Comparison of ENCODE assay signal across 21 cellular contexts in genomic region chr13:21530656-21531055, GRCh38.
DNase-seq lines count a peak whose midpoint lies in the region; ATAC-seq, FAIRE-seq and TF ChIP-seq lines count a peak whose summit lies in the region.
"Had no signal": no experiment of that assay in that cellular context is flagged by ENCODE, and none has a peak within 500 bp of the region (broad histone marks: within the 10 kb centered on the region; RNA-seq: fewer than 3 reads in every experiment).

No MANE protein-coding gene starts in this region.

- H2BK120ac ChIP-seq in mesendoderm (ENCODE audit: low read depth, low read length) = no peak overlapping the region

- no peak overlapping the region for H2AK5ac ChIP-seq in mesendoderm (ENCODE audit: low read length)

- no peak overlapping the region for H2BK5ac ChIP-seq in mesendoderm (ENCODE audit: low read length)

- H4K8ac ChIP-seq in mesendoderm (ENCODE audit: low read depth, low read length) = no peak overlapping the region

- 84% methylated on average over 10 of the region's 11 CpGs for WGBS in HepG2 (ENCODE audit: low lambda C conversion rate)
- 82 to 100% methylated on average over 1 to 3 of the region's 11 CpGs for WGBS in gastroesophageal sphincter (ENCODE audit: low coverage in 1 of 2), 2 donors
- WGBS in mesendoderm (ENCODE audit: extremely low coverage, insufficient coverage, low lambda C conversion rate) = no CpG with 5 or more reads among the region's 11 CpGs

- H3K27me3 ChIP-seq in BE2C (no peaks in the 10 kb centered on the region), HepG2 (ENCODE audit: control insufficient read depth in 1 of 2, insufficient read depth in 2 of 2, low read length in 2 of 2) (no peaks in the 10 kb centered on the region), gastroesophageal sphincter (no peaks in the 10 kb centered on the region), mesendoderm (ENCODE audit: insufficient read depth, low read length, poor library complexity) (no peaks in the 10 kb centered on the region)
- H3K27me3 ChIP-seq: BLaER1 treated with 17β-estradiol and CSF1 and Interleukin-3, amounts not matched to agents 10 nM and 100 nM had no signal

- H3K79me2 ChIP-seq in HepG2 (ENCODE audit: insufficient read depth, low read length) (no peaks in the 10 kb centered on the region), mesendoderm (ENCODE audit: control insufficient read depth, insufficient read depth, low read length) (no peaks in the 10 kb centered on the region)

- intact Hi-C loops in HepG2 (cut with micrococcal nuclease; ENCODE audit: unreplicated experiment) = no loop called here

- H3K4me3 ChIP-seq in BE2C (ENCODE audit: low read depth, low read length) (no peak overlapping the region), HepG2 (replicated peaks in 1 of 3; ENCODE audit: insufficient read depth in 1 of 3, low read depth in 2 of 3, low read length in 3 of 3) (no peak overlapping the region), gastroesophageal sphincter (no peak overlapping the region), mesendoderm (ENCODE audit: low read length) (no peak overlapping the region)
- H3K4me3 ChIP-seq: A549; BLaER1 treated with 17β-estradiol and CSF1 and Interleukin-3, amounts not matched to agents 10 nM and 100 nM; GM12878; GM23338 had no signal

- in situ Hi-C loops in HepG2 (cut with HindIII; ENCODE audit: extremely low pct_ligation_motif_present, low pct_unique_long_range_greater_than_20kb) = no loop called here

- no TSS peak for BruUV-seq in HepG2 (replicated peaks; lab: Mats Ljungman, UMichigan)

- H3K36me3 ChIP-seq in BE2C (no peaks in the 10 kb centered on the region), HepG2 (replicated peaks in 1 of 2; ENCODE audit: control insufficient read depth in 1 of 2, insufficient read depth in 2 of 2, low read length in 2 of 2) (no peaks in the 10 kb centered on the region; a peak in 1 of 5 replicates), gastroesophageal sphincter (peaks cover 0 to 13% of the 10 kb centered on the region in 2 donors), mesendoderm (ENCODE audit: control insufficient read depth, insufficient read depth, low read length) (no peaks in the 10 kb centered on the region)

- no peak overlapping the region for H3K4ac ChIP-seq in mesendoderm (ENCODE audit: low read depth, low read length)

- H3K18ac ChIP-seq in mesendoderm (ENCODE audit: low read length) = no peak overlapping the region

- TF ChIP-seq EP300 in HepG2 (IDR thresholded peaks at IDR 0.05; ENCODE audit: low read depth in 2 of 2, low read length in 2 of 2) (no peak), HepG2 (CRISPR knock-in tag; IDR thresholded peaks at IDR 0.05; ENCODE audit: borderline replicate concordance) (no peak), gastroesophageal sphincter (IDR thresholded peaks at IDR 0.05) (no peak)

- H2BK15ac ChIP-seq in mesendoderm (replicated peaks; ENCODE audit: low read depth) = no peak overlapping the region

- no peak overlapping the region for H2AFZ ChIP-seq in HepG2 (ENCODE audit: low read length)
- H2AFZ ChIP-seq: GM23338 had no signal

- H3K56ac ChIP-seq in mesendoderm (ENCODE audit: low read length) = no peak overlapping the region

- H3K27ac ChIP-seq in VCaP (peak overlapping the region; percentile 92), HepG2 (ENCODE audit: extremely low read length, insufficient read depth, low read length) (no peak overlapping the region), gastroesophageal sphincter (no peak overlapping the region), mesendoderm (ENCODE audit: low read depth, low read length) (no peak overlapping the region)
- H3K27ac ChIP-seq: 22Rv1; A549; BLaER1 treated with 17β-estradiol and CSF1 and Interleukin-3, amounts not matched to agents 10 nM and 100 nM had no signal

- TF ChIP-seq POLR2A in HepG2 (IDR thresholded peaks at IDR 0.05; ENCODE audit: insufficient read depth in 1 of 2, low read depth in 2 of 2, low read length in 2 of 2) (no peak), gastroesophageal sphincter (IDR thresholded peaks at IDR 0.05) (no peak)

- H3K4me2 ChIP-seq in HepG2 (ENCODE audit: low read depth, low read length) (no peak overlapping the region), mesendoderm (ENCODE audit: low read length) (no peak overlapping the region)
- H3K4me2 ChIP-seq: A549; BLaER1 treated with 17β-estradiol and CSF1 and Interleukin-3, amounts not matched to agents 10 nM and 100 nM; GM23338 had no signal

- FAIRE-seq in HepG2 (lab: Jason Lieb, UNC) = no peak
- FAIRE-seq: A549, GM12878, H54, HTR-8/SVneo had no signal

- ATAC-seq in HepG2 = peak; percentile 50
- ATAC-seq in GM19455 (IDR thresholded peaks at IDR 0.05; ENCODE audit: unreplicated experiment) = no peak
- ATAC-seq in gastroesophageal sphincter = no peak
- ATAC-seq: A549; CD8-positive, alpha-beta T cell; GM12878; GM23338 had no signal

- TF ChIP-seq RAD21 in HepG2 (CRISPR knock-in tag; IDR thresholded peaks at IDR 0.05) = no peak

- H3K9ac ChIP-seq in HepG2 (ENCODE audit: insufficient read depth, low read depth, low read length) (no peak overlapping the region), mesendoderm (ENCODE audit: low read length) (no peak overlapping the region)
- H3K9ac ChIP-seq: BLaER1 treated with 17β-estradiol and CSF1 and Interleukin-3, amounts not matched to agents 10 nM and 100 nM had no signal

- no peak overlapping the region for H4K5ac ChIP-seq in mesendoderm (ENCODE audit: low read length)

- TF ChIP-seq CTCF in BE2C (IDR thresholded peaks at IDR 0.05; ENCODE audit: low read depth, low read length) = no peak
- TF ChIP-seq CTCF in VCaP (conservative IDR thresholded peaks at IDR 0.05) = no peak
- no peak for TF ChIP-seq CTCF in HepG2 (CRISPR knock-in tag; IDR thresholded peaks at IDR 0.05)
- TF ChIP-seq CTCF in gastroesophageal sphincter (IDR thresholded peaks at IDR 0.05) = no peak

- no peak overlapping the region for H3K23ac ChIP-seq in mesendoderm (ENCODE audit: low read length)

- POLR2A ChIA-PET in HepG2 (lab: Yijun Ruan, JAX) = no interaction called here

- DNase-seq in BE2C (peak; percentile 20), SK-N-DZ (ENCODE audit: low spot score) (peak; percentile 4), HepG2 (ENCODE audit: low spot score) (peak; percentile 5), NCI-H345 treated with DMSO at 0.1 percent for 48 hours (lab: John Stamatoyannopoulos, UW; ENCODE audit: unreplicated experiment) (no peak), mesendoderm (no peak)
- DNase-seq: CD8-positive, alpha-beta T cell; DMS 273 treated with DMSO at 0.1 percent for 48 hours; DMS53; DND-41; EL; HCEC 1CT had no signal

- CTCF ChIA-PET in HepG2 (lab: Yijun Ruan, JAX; ENCODE audit: low intra/inter-chr PET ratio, low total read pairs) = no interaction called here

- H3K9me3 ChIP-seq in BE2C (no peaks in the 10 kb centered on the region), HepG2 (ENCODE audit: low read length) (no peaks in the 10 kb centered on the region), gastroesophageal sphincter (no peaks in the 10 kb centered on the region)
- H3K9me3 ChIP-seq: A549 had no signal

- no peaks in the 10 kb centered on the region for H4K20me1 ChIP-seq in HepG2 (ENCODE audit: insufficient read depth, low read length)

- no peaks in the 10 kb centered on the region for H3K4me1 ChIP-seq in BE2C
- H3K4me1 ChIP-seq in HepG2 (ENCODE audit: insufficient read depth, low read length) = peaks cover 37% of the 10 kb centered on the region
- no peaks in the 10 kb centered on the region for H3K4me1 ChIP-seq in gastroesophageal sphincter
- no peaks in the 10 kb centered on the region for H3K4me1 ChIP-seq in mesendoderm (ENCODE audit: control insufficient read depth, low read depth, low read length)
- H3K4me1 ChIP-seq: A549; BLaER1 treated with 17β-estradiol and CSF1 and Interleukin-3, amounts not matched to agents 10 nM and 100 nM had no signal

- no peaks in the 10 kb centered on the region for H3K79me1 ChIP-seq in mesendoderm (ENCODE audit: low read length)

TF ChIP-seq in HepG2, 621 proteins besides CTCF, POLR2A, EP300 and RAD21 (continues in another document):
- TF ChIP-seq AHR (CRISPR knock-in tag; IDR thresholded peaks at IDR 0.05) (no peak), ZNF468 (CRISPR knock-in tag; IDR thresholded peaks at IDR 0.05) (no peak), MTERF4 (CRISPR knock-in tag; IDR thresholded peaks at IDR 0.05) (no peak), MEIS1 (CRISPR knock-in tag; IDR thresholded peaks at IDR 0.05; ENCODE audit: borderline replicate concordance) (no peak), MIXL1 (CRISPR knock-in tag; IDR thresholded peaks at IDR 0.05) (no peak), SMYD3 (CRISPR knock-in tag; IDR thresholded peaks at IDR 0.05) (no peak), NR0B2 (CRISPR knock-in tag; IDR thresholded peaks at IDR 0.05) (no peak), HNRNPL (IDR thresholded peaks at IDR 0.05; ENCODE audit: low read depth, low read length) (no peak), ZNF326 (CRISPR knock-in tag; IDR thresholded peaks at IDR 0.05; ENCODE audit: borderline replicate concordance) (no peak), DDIT3 (CRISPR knock-in tag; IDR thresholded peaks at IDR 0.05) (no peak), RELA (CRISPR knock-in tag; IDR thresholded peaks at IDR 0.05) (no peak)

Comparison
In these comparisons a context has a peak if more than half of its experiments do, and no peak if none do; other contexts are left out.
1. DNase-seq: peak in BE2C (single experiment), SK-N-DZ (single experiment) and HepG2 (single experiment); none in NCI-H345 treated with DMSO at 0.1 percent for 48 hours (single experiment) and mesendoderm (single experiment).